In the genomic region with DNA sequence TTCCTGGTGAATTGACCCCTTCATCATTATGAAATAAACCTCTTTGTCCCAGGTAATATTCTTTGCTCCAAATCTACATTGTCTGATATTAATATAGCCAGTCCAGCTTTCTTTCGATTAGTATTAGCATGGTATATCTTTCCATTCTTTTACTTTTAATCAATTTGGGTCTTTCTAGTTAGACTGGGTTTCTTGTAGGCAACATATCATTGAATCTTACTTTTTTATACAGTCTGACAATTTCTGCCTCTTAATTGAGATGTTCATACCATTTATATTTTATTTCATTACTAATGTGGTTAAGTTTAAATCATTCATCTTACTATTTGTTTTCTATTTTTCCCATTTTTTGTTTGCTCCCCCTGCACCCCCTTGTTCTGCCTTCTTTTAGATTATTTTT, we compare ENCODE assay signal across 1 cellular context.
"Had no signal": no experiment of that assay in that cellular context is flagged by ENCODE, and none has a peak within 500 bp of the region (broad histone marks: within the 10 kb centered on the region; RNA-seq: fewer than 3 reads in every experiment).

No MANE protein-coding gene starts in this region.

- H3K4me3 ChIP-seq: GM12878 had no signal

- ATAC-seq: GM12878 had no signal
